8 cellular contexts compared by ENCODE assay signal in genomic region chr9:128438343-128439109, GRCh38. TPM values are rescaled to one million over a fixed set of nuclear protein-coding genes. Genes with fewer than 3 reads are reported as not detected.
DNase-seq lines count a peak whose midpoint lies in the region; TF ChIP-seq lines count a peak whose summit lies in the region.

No MANE protein-coding gene starts in this region.

- H3K9ac ChIP-seq in Karpas-422 (ENCODE audit: low read length), result peak overlapping the region; percentile 70
- H3K9ac ChIP-seq in neural cell (ENCODE audit: low read length), result no peak overlapping the region

- no peaks in the 10 kb centered on the region for H3F3A ChIP-seq in neural cell (ENCODE audit: insufficient read depth, low read length, poor library complexity, severe bottlenecking)

- peak; percentile 37 for TF ChIP-seq RAD21 in neural cell (conservative IDR thresholded peaks at IDR 0.05)

- H3K79me2 ChIP-seq in Karpas-422 (ENCODE audit: low read length) (no peaks in the 10 kb centered on the region), neural cell (replicated peaks; ENCODE audit: insufficient read depth, low read length) (no peaks in the 10 kb centered on the region)

- no peaks in the 10 kb centered on the region for H3K27me3 ChIP-seq in Karpas-422 (ENCODE audit: low read length)
- no peaks in the 10 kb centered on the region for H3K27me3 ChIP-seq in neural cell (ENCODE audit: insufficient read depth, low read depth, low read length)
- no peaks in the 10 kb centered on the region for H3K27me3 ChIP-seq in stomach

- H3K4me1 ChIP-seq in Karpas-422 (ENCODE audit: low read length) (peaks cover 16% of the 10 kb centered on the region), stomach (peaks cover 0 to 9% (median 7%) of the 10 kb centered on the region in 4 donors)

- H4K20me1 ChIP-seq in Karpas-422 (ENCODE audit: insufficient read depth, low read depth, low read length), result no peaks in the 10 kb centered on the region
- H4K20me1 ChIP-seq in neural cell (ENCODE audit: insufficient read depth), result no peaks in the 10 kb centered on the region

- intact Hi-C loops in stomach (cut with DNase I; ENCODE audit: low total_unique reads), result no loop called here

- no peaks in the 10 kb centered on the region for H3K9me3 ChIP-seq in Karpas-422 (ENCODE audit: low read length)
- H3K9me3 ChIP-seq in neural cell (ENCODE audit: low read length), result no peaks in the 10 kb centered on the region
- H3K9me3 ChIP-seq in stomach, result no peaks in the 10 kb centered on the region

- WGBS in stomach, 5 donors, result 34 to 42% (median 35%) methylated on average over 8 to 12 of the region's 12 CpGs

- H3K9me2 ChIP-seq in Karpas-422 (replicated peaks; ENCODE audit: insufficient read depth, low read length) (no peaks in the 10 kb centered on the region), neural cell (ENCODE audit: insufficient read depth, low read length) (no peaks in the 10 kb centered on the region)

- DNase-seq in GM13976 (ENCODE audit: low spot score) (peak; percentile 90), Karpas-422 (peak; percentile 95), RPMI8226 (peak; percentile 83), fibroblast of peridontal ligament (ENCODE audit: extremely low read depth) (peak; percentile 71), stomach (peak; percentile 89)
- peak; percentile 91 for DNase-seq in activated T-cell treated with anti-CD3 and anti-CD28 coated beads, Interleukin-2, amount 50 U/mL, for 48 hours

- H3K4me3 ChIP-seq in Karpas-422 (ENCODE audit: low read length) (peak overlapping the region; percentile 65), neural cell (ENCODE audit: low read length) (no peak overlapping the region), stomach (no peak overlapping the region)

- no peaks in the 10 kb centered on the region for H3K36me3 ChIP-seq in Karpas-422 (ENCODE audit: insufficient read depth, low read length)
- no peaks in the 10 kb centered on the region for H3K36me3 ChIP-seq in neural cell (ENCODE audit: insufficient read depth, low read length)
- H3K36me3 ChIP-seq in stomach, result peaks cover 0 to 17% (median 3%) of the 10 kb centered on the region in 4 donors

- H3K27ac ChIP-seq in 22Rv1 (no peak overlapping the region), Karpas-422 (ENCODE audit: low read length) (peak overlapping the region; percentile 92), neural cell (ENCODE audit: low read length) (no peak overlapping the region), stomach (no peak overlapping the region)

- no peak for TF ChIP-seq EP300 in neural cell (conservative IDR thresholded peaks at IDR 0.05; ENCODE audit: poor library complexity, severe bottlenecking)
- no peak for TF ChIP-seq EP300 in stomach (IDR thresholded peaks at IDR 0.05)

- in situ Hi-C loops in GM13976 (cut with MboI; ENCODE audit: low sequenced_read_pairs, unreplicated experiment), result no loop called here

- TF ChIP-seq CTCF in 22Rv1 (IDR thresholded peaks at IDR 0.05) (peak; percentile 98), GM13976 (IDR thresholded peaks at IDR 0.05; ENCODE audit: borderline replicate concordance, control extremely low read depth, extremely low read depth, insufficient read depth, missing control alignments) (peak; percentile 96), neural cell (IDR thresholded peaks at IDR 0.05; ENCODE audit: poor library complexity, severe bottlenecking) (peak; percentile 66), stomach (IDR thresholded peaks at IDR 0.05) (peak in 5 of 7 experiments; percentile 68 to 98 (median 91))

- no peak for TF ChIP-seq POLR2A in stomach (IDR thresholded peaks at IDR 0.05)

- peak overlapping the region; percentile 90 for H3K4me2 ChIP-seq in Karpas-422 (ENCODE audit: low read depth, low read length, poor library complexity, severe bottlenecking)
- H3K4me2 ChIP-seq in neural cell (ENCODE audit: low read length), result no peak overlapping the region

- H2AFZ ChIP-seq in Karpas-422 (ENCODE audit: low read length) (peak overlapping the region; percentile 40), neural cell (ENCODE audit: low read depth, low read length) (no peak overlapping the region)

TF ChIP-seq in neural cell, 6 proteins besides CTCF, POLR2A, EP300 and RAD21:
- TF ChIP-seq SMC3 (conservative IDR thresholded peaks at IDR 0.05; ENCODE audit: poor library complexity) (peak; percentile 50), EZH2 (IDR thresholded peaks at IDR 0.05; ENCODE audit: borderline replicate concordance, insufficient read depth, low read length, poor library complexity, severe bottlenecking) (no peak)

RNA-seq across cellular contexts. Expression of gene ODF2, which starts 17.3 kb away (rescaled TPM):
- total RNA-seq in Karpas-422 (2014; rRNA removed; shearing (Covaris generic); ENCODE audit: low replicate concordance), result 37.8 and 69.5 TPM in 2 replicates
- polyA plus RNA-seq in neural cell (39.3 and 40.4 TPM in 2 replicates), stomach (10 to 100 TPM in 1 of 3 donors, 1 to 10 TPM in 2; 7.2 to 12.7 (median 9.3) TPM)
- polyA minus RNA-seq in neural cell, result 26.3 and 31.1 TPM in 2 replicates
- 10 to 100 TPM in 4 of 5 donors, 1 to 10 TPM in 1; 9.4 to 42.4 (median 19.4) TPM for total RNA-seq in stomach

RNA-seq across cellular contexts. Expression of gene CERCAM, which starts 17.9 kb away (rescaled TPM):
- 12.2 and 19.8 TPM in 2 replicates for total RNA-seq in Karpas-422 (2014; rRNA removed; shearing (Covaris generic); ENCODE audit: low replicate concordance)
- polyA plus RNA-seq in neural cell (1.1 and 1.8 TPM in 2 replicates), stomach (10 to 100 TPM in 2 of 3 donors, 1 to 10 TPM in 1; 6.3 to 12.1 (median 10.6) TPM)
- 1.2 and 1.5 TPM in 2 replicates for polyA minus RNA-seq in neural cell
- total RNA-seq in stomach, result 10 to 100 TPM in 4 of 5 donors, 1 to 10 TPM in 1; 5.5 to 22.8 (median 13.9) TPM
